In the genomic region with DNA sequence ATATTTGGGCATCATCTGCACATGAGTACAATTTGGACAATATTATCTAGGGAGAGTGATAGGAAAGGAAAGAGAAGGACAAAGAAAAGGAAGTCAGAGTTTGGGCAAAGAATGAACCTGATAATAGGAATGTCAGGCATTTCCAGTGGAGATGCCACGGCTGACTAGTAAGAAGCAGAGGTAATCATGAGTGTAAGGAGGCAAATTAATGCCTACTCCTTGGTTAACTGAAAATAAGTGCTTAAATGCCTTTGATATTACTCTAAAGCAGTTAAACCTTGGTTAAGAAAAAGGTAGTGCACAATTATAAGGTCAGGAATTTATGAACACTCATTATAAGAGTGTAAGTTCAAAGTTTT, we compare ENCODE assay signal across 26 cellular contexts.
DNase-seq lines count a peak whose midpoint lies in the region; TF ChIP-seq lines count a peak whose summit lies in the region.
"Had no signal": no experiment of that assay in that cellular context is flagged by ENCODE, and none has a peak within 500 bp of the region (broad histone marks: within the 10 kb centered on the region; RNA-seq: fewer than 3 reads in every experiment).

No MANE protein-coding gene starts in this region.

- H3K27me3 ChIP-seq in ACC112 (ENCODE audit: insufficient read depth, low read length) (no peaks in the 10 kb centered on the region), Loucy (ENCODE audit: insufficient read depth, low read length, poor library complexity, severe bottlenecking) (no peaks in the 10 kb centered on the region), mammary epithelial cell (ENCODE audit: insufficient read depth, low read length) (no peaks in the 10 kb centered on the region), kidney epithelial cell (ENCODE audit: control insufficient read depth, insufficient read depth, low read length) (no peaks in the 10 kb centered on the region)
- H3K27me3 ChIP-seq: spleen had no signal

- peak overlapping the region; percentile 25 for H3K4me2 ChIP-seq in Loucy (ENCODE audit: low read depth, low read length, poor library complexity, severe bottlenecking)
- peak overlapping the region; percentile 20 for H3K4me2 ChIP-seq in mammary epithelial cell (ENCODE audit: insufficient read depth, low read depth, low read length)
- H3K4me2 ChIP-seq: A549 had no signal

- TF ChIP-seq CTCF in Loucy (conservative IDR thresholded peaks at IDR 0.05; ENCODE audit: low read length), result no peak
- TF ChIP-seq CTCF in mammary epithelial cell (conservative IDR thresholded peaks at IDR 0.05 in 1 of 2, IDR thresholded peaks at IDR 0.05 in 1 of 2; ENCODE audit: extremely low read depth in 1 of 2, insufficient read depth in 1 of 2, low read depth in 1 of 2, low read length in 2 of 2), result no peak
- TF ChIP-seq CTCF in kidney epithelial cell (IDR thresholded peaks at IDR 0.05; ENCODE audit: insufficient read depth, low read length, poor library complexity, severe bottlenecking), result no peak
- TF ChIP-seq CTCF in GM20000 (IDR thresholded peaks at IDR 0.05; ENCODE audit: extremely low read depth, missing control alignments), result no peak
- TF ChIP-seq CTCF in chondrocyte (IDR thresholded peaks at IDR 0.05), result no peak

- BruUV-seq in mammary epithelial cell (replicated peaks; lab: Mats Ljungman, UMichigan), result no TSS peak

- H4K20me1 ChIP-seq in Loucy (ENCODE audit: insufficient read depth, low read length, poor library complexity, severe bottlenecking), result no peaks in the 10 kb centered on the region
- H4K20me1 ChIP-seq in mammary epithelial cell (ENCODE audit: insufficient read depth, low read length), result no peaks in the 10 kb centered on the region

- no peaks in the 10 kb centered on the region for H3K9me2 ChIP-seq in Loucy (replicated peaks; ENCODE audit: low read depth, low read length)

- H3K4me3 Mint-ChIP-seq in chondrocyte (ENCODE audit: unreplicated experiment), result no peak overlapping the region
- H3K4me3 Mint-ChIP-seq: CD14-positive monocyte, mesothelial cell of epicardium, nephron, T-cell had no signal

- no peaks in the 10 kb centered on the region for H3K9me3 ChIP-seq in Loucy (ENCODE audit: insufficient read depth, low read depth, low read length)
- H3K9me3 ChIP-seq in mammary epithelial cell (replicated peaks; ENCODE audit: insufficient read depth, low read length), result no peaks in the 10 kb centered on the region
- H3K9me3 ChIP-seq: A549, prostate gland, spleen had no signal

- H3K27ac ChIP-seq in ACC112 (ENCODE audit: low read depth, low read length) (peak overlapping the region; percentile 93), mammary epithelial cell (ENCODE audit: insufficient read depth, low read depth, low read length) (peak overlapping the region; percentile 69)
- H3K27ac ChIP-seq: A549, prostate gland, spleen had no signal

- DNase-seq in mammary epithelial cell, result peak; percentile 12
- peak; percentile 43 for DNase-seq in kidney epithelial cell (ENCODE audit: low read depth)
- no peak for DNase-seq in GM20000 (ENCODE audit: low spot score)
- no peak for DNase-seq in medulla oblongata (ENCODE audit: extremely low spot score)
- DNase-seq in NCI-H524 treated with DMSO at 0.1 percent for 48 hours (lab: John Stamatoyannopoulos, UW), result no peak
- no peak for DNase-seq in chondrocyte (ENCODE audit: low spot score)
- DNase-seq: activated CD4-positive, alpha-beta T cell treated with anti-CD3 and anti-CD28 coated beads, Interleukin-2, amount 50 U/mL, for 1 hour; activated gamma-delta T cell; amniotic stem cell; central memory CD4-positive, alpha-beta T cell; effector CD8-positive, alpha-beta T cell; GDM1; hypothalamus; KG1; left cardiac atrium; NCI-H2029 treated with DMSO at 0.1 percent for 48 hours; NCI-H510A treated with DMSO at 0.1 percent for 48 hours; spleen; T-cell had no signal

- H3K4me3 ChIP-seq in ACC112 (ENCODE audit: low read depth, low read length) (no peak overlapping the region; the same call in 1 of the 2 replicates), Loucy (ENCODE audit: low read length, poor library complexity, severe bottlenecking) (no peak overlapping the region), mammary epithelial cell (replicated peaks in 1 of 3; ENCODE audit: insufficient read depth in 1 of 3, low read depth in 2 of 3, low read length in 3 of 3) (no peak overlapping the region), kidney epithelial cell (ENCODE audit: low read depth, low read length) (no peak overlapping the region)
- H3K4me3 ChIP-seq: A549, prostate gland, spleen had no signal

- no peaks in the 10 kb centered on the region for H3K9me3 Mint-ChIP-seq in chondrocyte (ENCODE audit: low read depth)
- H3K9me3 Mint-ChIP-seq: nephron had no signal

- intact Hi-C loops in mammary epithelial cell (cut with micrococcal nuclease), result no loop called here

- dilution Hi-C loops in mammary epithelial cell (cut with HindIII; ENCODE audit: low sequenced_read_pairs), result no loop called here

- in situ Hi-C loops in mammary epithelial cell (cut with MboI; ENCODE audit: low sequenced_read_pairs in 2 of 2), result no loop called here

- no peak overlapping the region for H3K27ac Mint-ChIP-seq in chondrocyte (ENCODE audit: unreplicated experiment)
- H3K27ac Mint-ChIP-seq: CD14-positive monocyte, nephron, T-cell had no signal

- CTCF ChIA-PET in mammary epithelial cell (lab: Charles Lee; ENCODE audit: low non-redundant PET), result no interaction called here

- peaks cover 43% of the 10 kb centered on the region for H3K4me1 ChIP-seq in ACC112 (ENCODE audit: control insufficient read depth, insufficient read depth, low read length, unreplicated experiment)
- H3K4me1 ChIP-seq in Loucy (ENCODE audit: insufficient read depth, low read length, poor library complexity, severe bottlenecking), result peaks cover 17% of the 10 kb centered on the region
- H3K4me1 ChIP-seq in mammary epithelial cell (ENCODE audit: insufficient read depth, low read length), result peaks cover 32% of the 10 kb centered on the region
- H3K4me1 ChIP-seq: A549, prostate gland, spleen had no signal

- 9% methylated on average over 1 of the region's 1 CpG for WGBS in mammary epithelial cell (ENCODE audit: low coverage, missing lambda C conversion rate)

- H3K36me3 ChIP-seq in ACC112 (ENCODE audit: insufficient read depth, low read length) (no peaks in the 10 kb centered on the region), Loucy (ENCODE audit: insufficient read depth, low read length) (no peaks in the 10 kb centered on the region), mammary epithelial cell (ENCODE audit: insufficient read depth, low read length) (no peaks in the 10 kb centered on the region), kidney epithelial cell (ENCODE audit: control insufficient read depth, insufficient read depth, low read length) (no peaks in the 10 kb centered on the region)
- H3K36me3 ChIP-seq: prostate gland, spleen had no signal

- peak overlapping the region; percentile 36 for H2AFZ ChIP-seq in ACC112 (ENCODE audit: low read length, unreplicated experiment)
- 0 out of 2 replicates have a peak overlapping the region, but pooled peaks have one; percentile 6 for H2AFZ ChIP-seq in Loucy (ENCODE audit: low read length)
- H2AFZ ChIP-seq in mammary epithelial cell (ENCODE audit: low read depth, low read length), result peak overlapping the region; percentile 13

- H3K27me3 Mint-ChIP-seq in chondrocyte (ENCODE audit: low read depth), result no peaks in the 10 kb centered on the region
- H3K27me3 Mint-ChIP-seq: T-cell had no signal

- no peaks in the 10 kb centered on the region for H3K36me3 Mint-ChIP-seq in chondrocyte (ENCODE audit: low read depth)
- H3K36me3 Mint-ChIP-seq: CD14-positive monocyte, mesothelial cell of epicardium, T-cell had no signal

- no peaks in the 10 kb centered on the region for H3F3A ChIP-seq in Loucy (ENCODE audit: low read depth)

- no peaks in the 10 kb centered on the region for H3K79me2 ChIP-seq in ACC112 (ENCODE audit: control insufficient read depth, insufficient read depth, low read length, unreplicated experiment)
- no peaks in the 10 kb centered on the region for H3K79me2 ChIP-seq in Loucy (ENCODE audit: insufficient read depth, low read length)
- H3K79me2 ChIP-seq in mammary epithelial cell (ENCODE audit: insufficient read depth, low read length), result no peaks in the 10 kb centered on the region

- H3K9ac ChIP-seq in Loucy (ENCODE audit: low read depth, low read length, poor library complexity, severe bottlenecking) (no peak overlapping the region), mammary epithelial cell (ENCODE audit: insufficient read depth, low read length) (no peak overlapping the region)

- peaks cover 13% of the 10 kb centered on the region for H3K4me1 Mint-ChIP-seq in chondrocyte (ENCODE audit: low read depth)
- H3K4me1 Mint-ChIP-seq: CD14-positive monocyte, T-cell had no signal

Comparison
In these comparisons a context has a peak if more than half of its experiments do, and no peak if none do; other contexts are left out.
1. DNase-seq: peak in mammary epithelial cell (single experiment) and kidney epithelial cell (single experiment); none in GM20000 (single experiment), medulla oblongata (single experiment), NCI-H524 treated with DMSO at 0.1 percent for 48 hours (single experiment) and chondrocyte (single experiment).
2. Peak in every context shown above with its lines, with median percentiles within 50 percentile points of each other: H2AFZ ChIP-seq.